In the genomic region with DNA sequence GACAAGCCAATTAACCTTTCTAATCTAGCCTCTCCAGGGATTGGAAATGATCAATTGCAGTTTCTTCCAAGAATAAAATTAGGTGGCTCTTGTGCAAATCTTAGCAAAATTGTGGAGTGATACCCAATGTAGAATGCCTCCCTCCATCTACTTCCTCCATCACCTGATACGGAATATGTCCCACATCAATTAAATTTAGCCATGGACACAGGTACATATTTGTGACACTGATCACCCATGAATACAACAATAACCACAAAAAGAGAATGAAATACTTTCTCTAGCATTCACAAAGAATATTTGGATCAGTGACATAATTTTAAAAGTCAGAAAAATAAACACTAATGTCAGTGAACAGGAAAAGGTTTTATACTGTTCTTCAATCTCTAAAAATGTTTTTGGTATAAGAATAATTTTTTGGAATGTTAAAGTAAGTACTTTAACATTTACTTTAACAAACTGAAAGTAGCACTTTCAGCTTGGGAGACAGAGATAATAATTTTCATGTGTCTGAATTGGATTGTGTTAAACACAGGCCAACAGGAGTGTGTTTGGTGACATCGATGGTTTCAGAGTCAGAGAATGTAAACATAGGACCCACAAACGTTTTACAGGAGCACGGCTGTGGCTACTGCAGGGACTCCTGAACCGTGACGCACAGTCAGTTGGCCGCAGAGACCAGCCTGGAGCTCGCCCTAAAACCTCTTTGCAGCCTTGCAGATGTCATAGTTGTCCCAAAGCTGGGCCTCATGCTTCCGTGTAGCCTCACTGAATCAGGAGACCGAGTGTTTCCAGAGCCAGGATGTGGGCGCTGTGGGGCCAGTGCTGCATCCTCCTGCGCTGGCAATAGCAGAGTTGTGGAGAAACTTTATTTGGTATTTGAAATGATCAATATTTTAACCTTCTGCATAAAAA, we compare ENCODE assay signal across 8 cellular contexts. TPM values are rescaled to one million over a fixed set of nuclear protein-coding genes. Genes with fewer than 3 reads are reported as not detected.
DNase-seq lines count a peak whose midpoint lies in the region; ATAC-seq and TF ChIP-seq lines count a peak whose summit lies in the region.

No MANE protein-coding gene starts in this region.

- peaks cover 80% of the 10 kb centered on the region for H3K4me1 ChIP-seq in OCI-LY7 (ENCODE audit: insufficient read depth, low read length, poor library complexity, severe bottlenecking)
- peaks cover 68% of the 10 kb centered on the region for H3K4me1 ChIP-seq in left ventricle myocardium inferior

- ATAC-seq in GM18498 (IDR thresholded peaks at IDR 0.05; ENCODE audit: unreplicated experiment), result peak; percentile 91

- TF ChIP-seq CTCF in HFF-Myc (IDR thresholded peaks at IDR 0.05; ENCODE audit: low read depth, low read length, missing control alignments) (no peak), OCI-LY7 (conservative IDR thresholded peaks at IDR 0.05; ENCODE audit: low read length) (no peak; the same call in 1 of the 2 replicates), left ventricle myocardium inferior (IDR thresholded peaks at IDR 0.05; ENCODE audit: borderline replicate concordance) (no peak)

- peaks cover 19% of the 10 kb centered on the region for H3K27me3 ChIP-seq in left ventricle myocardium inferior (ENCODE audit: low read depth)

- no peaks in the 10 kb centered on the region for H3K9me2 ChIP-seq in OCI-LY7 (ENCODE audit: insufficient read depth, low read length)

- POLR2A ChIA-PET in OCI-LY7 (lab: Charles Lee), result interaction anchor here (1.0 to 2.2 kb wide), 3 partner anchors 13 to 32 kb away, joined by 3 to 7 read pairs (median 4); no protein-coding TSS in a partner anchor

- H3K36me3 ChIP-seq in OCI-LY7 (ENCODE audit: insufficient read depth, low read length) (no peaks in the 10 kb centered on the region), left ventricle myocardium inferior (no peaks in the 10 kb centered on the region)

- no peaks in the 10 kb centered on the region for H4K20me1 ChIP-seq in OCI-LY7 (ENCODE audit: insufficient read depth, low read length)

- H3K4me3 ChIP-seq in HFF-Myc (replicated peaks; ENCODE audit: low read depth, low read length), result 0 out of 2 replicates have a peak overlapping the region, but pooled peaks have one; percentile 13
- H3K4me3 ChIP-seq in OCI-LY7 (ENCODE audit: low read depth, low read length, poor library complexity, severe bottlenecking), result peak overlapping the region; percentile 43
- H3K4me3 ChIP-seq in left ventricle myocardium inferior, result peak overlapping the region; percentile 75

- no peaks in the 10 kb centered on the region for H3K79me2 ChIP-seq in OCI-LY7 (ENCODE audit: insufficient read depth, low read depth, low read length)

- CTCF ChIA-PET in OCI-LY7 (lab: Charles Lee; ENCODE audit: unreplicated experiment), result no interaction called here

- H3K27ac ChIP-seq in OCI-LY7 (ENCODE audit: low read depth, low read length, poor library complexity, severe bottlenecking), result peak overlapping the region; percentile 85
- H3K27ac ChIP-seq in left ventricle myocardium inferior (replicated peaks), result peak overlapping the region; percentile 90

- no TSS peak for BruUV-seq in OCI-LY7 (replicated peaks; lab: Mats Ljungman, UMichigan)

- peak overlapping the region; percentile 78 for H3K4me2 ChIP-seq in OCI-LY7 (ENCODE audit: low read length)

- peak overlapping the region; percentile 80; the same call in 1 of the 2 replicates for H2AFZ ChIP-seq in OCI-LY7 (ENCODE audit: low read length)

- intact Hi-C loops in OCI-LY7 (cut with micrococcal nuclease; ENCODE audit: unreplicated experiment) (loop anchor here (1.0 to 5.0 kb wide), 3 partner anchors 41 to 221 kb away; a partner anchor contains a TSS), left ventricle myocardium inferior (cut with micrococcal nuclease) (no loop called here)

- peak; percentile 88 for DNase-seq in HFF-Myc (ENCODE audit: extremely low read depth, low read depth)
- DNase-seq in OCI-LY7 (ENCODE audit: low spot score), result peak; percentile 71
- DNase-seq in left ventricle myocardium inferior, result no peak
- DNase-seq in mesenteric fat pad (ENCODE audit: low spot score), result no peak
- DNase-seq in KG1 (lab: John Stamatoyannopoulos, UW), result no peak
- DNase-seq in NCI-H2196 (lab: John Stamatoyannopoulos, UW; ENCODE audit: unreplicated experiment), result no peak
- DNase-seq in T-helper 9 cell, result no peak

- H3K9me3 ChIP-seq in OCI-LY7 (ENCODE audit: low read length) (no peaks in the 10 kb centered on the region), left ventricle myocardium inferior (replicated peaks) (no peaks in the 10 kb centered on the region)

RNA-seq across cellular contexts. Expression of a gene that starts 7.2 kb away (rescaled TPM):
- 0.35 and 0.82 TPM in 2 replicates for total RNA-seq in OCI-LY7 (2014; rRNA removed; shearing (Covaris generic))
- total RNA-seq in OCI-LY7 (2022) (1.0 and 1.4 TPM in 2 replicates), left ventricle myocardium inferior (101 TPM), mesenteric fat pad (4.6 TPM)

Comparison
In these comparisons a context has a peak if more than half of its experiments do, and no peak if none do; other contexts are left out.
1. DNase-seq: peak in HFF-Myc (single experiment) and OCI-LY7 (single experiment); none in left ventricle myocardium inferior (single experiment), mesenteric fat pad (single experiment), KG1 (single experiment), NCI-H2196 (single experiment) and T-helper 9 cell (single experiment).
2. H3K4me3 ChIP-seq: peak in every context shown above with its lines; median percentile 75 in left ventricle myocardium inferior; 43 in OCI-LY7; 13 in HFF-Myc.
3. RNA of a gene that starts 7.2 kb away (total RNA-seq): 101 TPM in left ventricle myocardium inferior (single experiment); 4.6 TPM in mesenteric fat pad (single experiment) and 0.35 to 1.4 TPM in OCI-LY7; every median in the first group is over 10 times any median in the second.